Comparison of ENCODE assay signal across 20 cellular contexts in genomic region chr19:5022066-5022860, GRCh38.
"Had no signal": no experiment of that assay in that cellular context is flagged by ENCODE, and none has a peak within 500 bp of the region (broad histone marks: within the 10 kb centered on the region; RNA-seq: fewer than 3 reads in every experiment).

No MANE protein-coding gene starts in this region.

- H3K4me2 ChIP-seq: hepatocyte had no signal

- H3K9me3 Mint-ChIP-seq: activated B cell treated with CpG ODN at 0.5 μM for 24 hours; activated naive CD8-positive, alpha-beta T cell treated with anti-CD3 and anti-CD28 coated beads, Interleukin-2, amount 50 U/mL, for 24 hours; naive thymus-derived CD4-positive, alpha-beta T cell had no signal

- H3K9me3 ChIP-seq: breast epithelium, left lung, neutrophil, right atrium auricular region had no signal

- H3K27me3 Mint-ChIP-seq: activated B cell treated with CpG ODN at 0.5 μM for 24 hours; activated naive CD8-positive, alpha-beta T cell treated with anti-CD3 and anti-CD28 coated beads, Interleukin-2, amount 50 U/mL, for 24 hours; naive thymus-derived CD4-positive, alpha-beta T cell had no signal

- H3K4me3 Mint-ChIP-seq: activated B cell treated with CpG ODN at 0.5 μM for 24 hours; activated naive CD8-positive, alpha-beta T cell treated with anti-CD3 and anti-CD28 coated beads, Interleukin-2, amount 50 U/mL, for 24 hours; naive thymus-derived CD4-positive, alpha-beta T cell had no signal

- H3K4me3 ChIP-seq: breast epithelium, hepatocyte, left lung, right atrium auricular region, skin epidermis had no signal

- ATAC-seq: activated naive CD8-positive, alpha-beta T cell treated with anti-CD3 and anti-CD28 coated beads, Interleukin-2, amount 50 U/mL, for 24 hours; left lung; naive thymus-derived CD4-positive, alpha-beta T cell had no signal

- H3K27ac ChIP-seq: hepatocyte, left lung, neutrophil, skin epidermis had no signal

- H3K27ac Mint-ChIP-seq: activated B cell treated with CpG ODN at 0.5 μM for 24 hours; activated naive CD8-positive, alpha-beta T cell treated with anti-CD3 and anti-CD28 coated beads, Interleukin-2, amount 50 U/mL, for 24 hours had no signal

- FAIRE-seq: kidney had no signal

- H3K27me3 ChIP-seq: breast epithelium, hepatocyte, left lung, neutrophil, right atrium auricular region had no signal

- H2AFZ ChIP-seq: hepatocyte had no signal

- DNase-seq: activated B cell treated with CpG ODN at 0.5 μM for 24 hours; activated CD4-positive, alpha-beta T cell treated with anti-CD3 and anti-CD28 coated beads for 48 hours; activated CD8-positive, alpha-beta memory T cell treated with anti-CD3 and anti-CD28 coated beads, Interleukin-2, amount 50 U/mL, for 48 hours; activated naive CD4-positive, alpha-beta T cell treated with Interleukin-2 at 50 U/mL for 16 hours; activated naive CD8-positive, alpha-beta T cell treated with anti-CD3 and anti-CD28 coated beads, Interleukin-2, amount 50 U/mL, for 24 hours; aorta; dermis blood vessel endothelial cell; erythroblast; kidney; left lung; mammary epithelial cell; naive thymus-derived CD4-positive, alpha-beta T cell; stimulated activated CD4-positive, alpha-beta T cell treated with anti-CD3 and anti-CD28 coated beads, Interleukin-4, amount 100 ng/mL, for 24 hours; stimulated activated naive CD4-positive, alpha-beta T cell treated with Interleukin-2 at 50 U/mL for 16 hours; T-helper 2 cell had no signal

- H3K36me3 ChIP-seq: breast epithelium, right atrium auricular region had no signal
